ENCODE assay signal across 8 cellular contexts in genomic region chr18:61893304-61893970, GRCh38. TPM values are rescaled to one million over a fixed set of nuclear protein-coding genes. Genes with fewer than 3 reads are reported as not detected.
DNase-seq lines count a peak whose midpoint lies in the region; ATAC-seq and TF ChIP-seq lines count a peak whose summit lies in the region.

No MANE protein-coding gene starts in this region.

- peaks cover 11% of the 10 kb centered on the region for H3K36me3 ChIP-seq in IMR-90 (ENCODE audit: control insufficient read depth, insufficient read depth, low read length)
- H3K36me3 ChIP-seq in ectodermal cell (ENCODE audit: control insufficient read depth, insufficient read depth, low read length), result peaks cover 3% of the 10 kb centered on the region
- peaks cover 8 to 13% (median 8%) of the 10 kb centered on the region in 4 donors for H3K36me3 ChIP-seq in stomach

- dilution Hi-C loops in IMR-90 (cut with HindIII; ENCODE audit: low sequenced_read_pairs, unreplicated experiment), result no loop called here

- ATAC-seq in GM21515 (IDR thresholded peaks at IDR 0.05; ENCODE audit: unreplicated experiment) (peak; percentile 15), IMR-90 (ENCODE audit: low read depth) (peak; percentile 68), memory B cell (ENCODE audit: low read depth) (peak; percentile 14)

- H3K23ac ChIP-seq in IMR-90 (ENCODE audit: low read depth, low read length), result peak overlapping the region; percentile 84

- no TSS peak for BruUV-seq in IMR-90 (replicated peaks; lab: Mats Ljungman, UMichigan)

- peaks cover 3% of the 10 kb centered on the region for H4K20me1 ChIP-seq in IMR-90 (ENCODE audit: insufficient read depth, low read length)

- H4K5ac ChIP-seq in IMR-90 (ENCODE audit: low read depth, low read length), result peak overlapping the region; percentile 33

- H4K91ac ChIP-seq in IMR-90 (ENCODE audit: insufficient read depth, low read depth, low read length), result no peak overlapping the region; the same call in 1 of the 2 replicates

- H3K79me1 ChIP-seq in IMR-90 (ENCODE audit: low read depth in 1 of 2, low read length in 2 of 2), result peaks cover 8 to 39% of the 10 kb centered on the region in 2 experiments; a peak in 3 of 4 replicates

- no peak for TF ChIP-seq POLR2A in IMR-90 (IDR thresholded peaks at IDR 0.05; ENCODE audit: low read depth, low read length)
- no peak for TF ChIP-seq POLR2A in stomach (IDR thresholded peaks at IDR 0.05)

- CTCF ChIA-PET in IMR-90 (lab: Yijun Ruan, JAX), result interaction anchor here (0.6 to 1.1 kb wide), 6 partner anchors 36 to 311 kb away, joined by 3 to 4 read pairs (median 3); no protein-coding TSS in a partner anchor
- CTCF ChIA-PET in activated CD4-positive, alpha-beta T cell treated with anti-CD3 and anti-CD28 coated beads, Interleukin-2, amount 10 ng/mL, durations not matched to agents 7 days and 5 days (lab: Charles Lee), result interaction anchor here (1.0 kb wide), 1 partner anchor 10 kb away, joined by 4 read pairs; no protein-coding TSS in a partner anchor

- peak overlapping the region; percentile 95 for H3K4me3 ChIP-seq in IMR-90 (ENCODE audit: insufficient read depth, low read depth, low read length)
- H3K4me3 ChIP-seq in ectodermal cell (ENCODE audit: insufficient read depth, low read depth, low read length), result peak overlapping the region; percentile 68
- H3K4me3 ChIP-seq in stomach, result peak overlapping the region; percentile 65 to 95 (median 92)

- H3K14ac ChIP-seq in IMR-90 (replicated peaks; ENCODE audit: low read depth, low read length), result peak overlapping the region; percentile 75

- H3K4me1 Mint-ChIP-seq in activated CD4-positive, alpha-beta T cell treated with anti-CD3 and anti-CD28 coated beads, Interleukin-2, amount 10 ng/mL, durations not matched to agents 7 days and 5 days, result peaks cover 10% of the 10 kb centered on the region
- H3K4me1 Mint-ChIP-seq in memory B cell, result peaks cover 8% of the 10 kb centered on the region

- WGBS in IMR-90 (ENCODE audit: extremely low coverage in 2 of 2, insufficient read length in 1 of 2), 2 experiments, result no CpG with 5 or more reads among the region's 65 CpGs
- WGBS in ectodermal cell, 2 experiments, result 0% methylated on average over 65 of the region's 65 CpGs
- WGBS in stomach, 5 donors, result 0 to 1% (median 1%) methylated on average over 25 to 65 of the region's 65 CpGs

- H3K9ac ChIP-seq in IMR-90 (ENCODE audit: low read depth, low read length), result peak overlapping the region; percentile 85

- H3K9me3 Mint-ChIP-seq in activated CD4-positive, alpha-beta T cell treated with anti-CD3 and anti-CD28 coated beads, Interleukin-2, amount 10 ng/mL, durations not matched to agents 7 days and 5 days, result no peaks in the 10 kb centered on the region
- H3K9me3 Mint-ChIP-seq in memory B cell, result no peaks in the 10 kb centered on the region

- peak overlapping the region; percentile 99 for H3K4me2 ChIP-seq in IMR-90 (ENCODE audit: low read depth, low read length)

- POLR2A ChIA-PET in IMR-90 (lab: Charles Lee; ENCODE audit: unreplicated experiment), result interaction anchor here (0.5 to 0.6 kb wide), 2 partner anchors 256 to 382 kb away, joined by 3 to 8 read pairs; no protein-coding TSS in a partner anchor
- POLR2A ChIA-PET in activated CD4-positive, alpha-beta T cell treated with anti-CD3 and anti-CD28 coated beads, Interleukin-2, amount 10 ng/mL, durations not matched to agents 7 days and 5 days (lab: Charles Lee), result no interaction called here

- no peaks in the 10 kb centered on the region for H3K36me3 Mint-ChIP-seq in activated CD4-positive, alpha-beta T cell treated with anti-CD3 and anti-CD28 coated beads, Interleukin-2, amount 10 ng/mL, durations not matched to agents 7 days and 5 days (ENCODE audit: low read depth)
- H3K36me3 Mint-ChIP-seq in memory B cell, result no peaks in the 10 kb centered on the region

- H3K4me1 ChIP-seq in IMR-90 (ENCODE audit: control insufficient read depth, insufficient read depth, low read length) (peaks cover 7% of the 10 kb centered on the region), ectodermal cell (ENCODE audit: control insufficient read depth, insufficient read depth, low read length) (peaks cover 22% of the 10 kb centered on the region), stomach (peaks cover 17 to 61% (median 44%) of the 10 kb centered on the region in 4 donors)

- H4K8ac ChIP-seq in IMR-90 (ENCODE audit: low read depth in 2 of 2, low read length in 2 of 2), result peak overlapping the region; percentile 12 to 36; a peak in 1 of 4 replicates

- H3K56ac ChIP-seq in IMR-90 (ENCODE audit: extremely low read depth, insufficient read depth, low read length), result no peak overlapping the region

- H3K27me3 Mint-ChIP-seq in activated CD4-positive, alpha-beta T cell treated with anti-CD3 and anti-CD28 coated beads, Interleukin-2, amount 10 ng/mL, durations not matched to agents 7 days and 5 days, result peaks cover 60% of the 10 kb centered on the region
- peaks cover 23% of the 10 kb centered on the region for H3K27me3 Mint-ChIP-seq in memory B cell

- no peaks in the 10 kb centered on the region for H3K27me3 ChIP-seq in IMR-90 (ENCODE audit: control insufficient read depth, insufficient read depth, low read length)
- peaks cover 24% of the 10 kb centered on the region for H3K27me3 ChIP-seq in ectodermal cell (ENCODE audit: control insufficient read depth, insufficient read depth, low read length, poor library complexity, severe bottlenecking)
- peaks cover 0 to 29% (median 0%) of the 10 kb centered on the region in 3 donors for H3K27me3 ChIP-seq in stomach

- H2BK15ac ChIP-seq in IMR-90 (ENCODE audit: low read depth, low read length), result 0 out of 3 replicates have a peak overlapping the region, but pooled peaks have one; percentile 34

- in situ Hi-C loops in IMR-90 (cut with MboI; ENCODE audit: low sequenced_read_pairs), result loop anchor here (10.0 kb wide), 1 partner anchor 319 kb away; no protein-coding TSS in a partner anchor

- peak overlapping the region; percentile 57 for H2BK5ac ChIP-seq in IMR-90 (ENCODE audit: low read depth, low read length, poor library complexity, severe bottlenecking)

- peak overlapping the region; percentile 61 for H3K18ac ChIP-seq in IMR-90 (ENCODE audit: low read depth, low read length)

- H3K9me3 ChIP-seq in IMR-90 (ENCODE audit: control insufficient read depth, insufficient read depth, low read length) (no peaks in the 10 kb centered on the region), ectodermal cell (ENCODE audit: control insufficient read depth, low read length) (no peaks in the 10 kb centered on the region), stomach (no peaks in the 10 kb centered on the region)

- no peak overlapping the region for H2BK20ac ChIP-seq in IMR-90 (ENCODE audit: low read depth, low read length)

- H3K27ac Mint-ChIP-seq in activated CD4-positive, alpha-beta T cell treated with anti-CD3 and anti-CD28 coated beads, Interleukin-2, amount 10 ng/mL, durations not matched to agents 7 days and 5 days, result peak overlapping the region; percentile 65
- H3K27ac Mint-ChIP-seq in memory B cell, result no peak overlapping the region

- H3K4me3 Mint-ChIP-seq in activated CD4-positive, alpha-beta T cell treated with anti-CD3 and anti-CD28 coated beads, Interleukin-2, amount 10 ng/mL, durations not matched to agents 7 days and 5 days, result peak overlapping the region; percentile 77
- H3K4me3 Mint-ChIP-seq in memory B cell, result peak overlapping the region; percentile 79

- H2BK120ac ChIP-seq in IMR-90 (ENCODE audit: low read depth, low read length), result peak overlapping the region; percentile 53

- peak overlapping the region; percentile 87 for H2AFZ ChIP-seq in IMR-90 (replicated peaks; ENCODE audit: low read length, poor library complexity)

- TF ChIP-seq RAD21 in IMR-90 (IDR thresholded peaks at IDR 0.05; ENCODE audit: low read length), result peak; percentile 42

- TF ChIP-seq CTCF in IMR-90 (conservative IDR thresholded peaks at IDR 0.05; ENCODE audit: low read depth, low read length), result peak; percentile 33; the same call in 1 of the 2 replicates
- no peak for TF ChIP-seq CTCF in stomach (IDR thresholded peaks at IDR 0.05)

- H2AK5ac ChIP-seq in IMR-90 (ENCODE audit: low read depth, low read length), result peak overlapping the region; percentile 10

- DNase-seq in COLO668 (lab: John Stamatoyannopoulos, UW; ENCODE audit: unreplicated experiment) (peak; percentile 70), IMR-90 (peak; percentile 61), memory B cell (ENCODE audit: low spot score in 2 of 2) (peak in 1 of 2 donors; percentile 18), stomach (peak; percentile 52), KG1 (lab: John Stamatoyannopoulos, UW) (no peak)
- peak; percentile 13 for DNase-seq in activated CD4-positive, alpha-beta T cell treated with anti-CD3 and anti-CD28 coated beads, Interleukin-2, amount 10 ng/mL, durations not matched to agents 7 days and 5 days

- intact Hi-C loops in IMR-90 (cut with micrococcal nuclease), result loop anchor here (1.0 to 5.0 kb wide), 3 partner anchors 237 to 311 kb away; no protein-coding TSS in a partner anchor
- intact Hi-C loops in stomach (cut with DNase I; ENCODE audit: low total_unique reads), result loop anchor here (5.0 kb wide), 1 partner anchor 256 kb away; no protein-coding TSS in a partner anchor

- H3K9me1 ChIP-seq in IMR-90 (ENCODE audit: insufficient read depth, low read length), result no peaks in the 10 kb centered on the region; the same call in 1 of the 2 replicates

- peak overlapping the region; percentile 67 for H3K27ac ChIP-seq in IMR-90 (ENCODE audit: insufficient read depth, low read length)
- peak overlapping the region; percentile 39 for H3K27ac ChIP-seq in ectodermal cell (ENCODE audit: insufficient read depth, low read depth, low read length, poor library complexity, severe bottlenecking)
- peak overlapping the region; percentile 86 to 95 (median 94) for H3K27ac ChIP-seq in stomach

- peak overlapping the region; percentile 85 for H2AK9ac ChIP-seq in IMR-90 (replicated peaks; ENCODE audit: low read depth, low read length, poor library complexity)

- TF ChIP-seq EP300 in stomach (IDR thresholded peaks at IDR 0.05), result no peak

- peak overlapping the region; percentile 66 for H3K4ac ChIP-seq in IMR-90 (ENCODE audit: low read depth, low read length)

TF ChIP-seq in IMR-90, 13 proteins besides CTCF, POLR2A, EP300 and RAD21 (continues in another document):
- TF ChIP-seq MAFK (IDR thresholded peaks at IDR 0.05; ENCODE audit: low read depth, low read length) (no peak), RCOR1 (IDR thresholded peaks at IDR 0.05; ENCODE audit: insufficient replicate concordance, low read length) (peak; percentile 4), MXI1 (IDR thresholded peaks at IDR 0.05; ENCODE audit: borderline replicate concordance, low read depth, low read length) (peak; percentile 24; the same call in 1 of the 2 replicates)

RNA-seq across cellular contexts. Expression of gene RNF152, which starts 0.6 kb away (rescaled TPM):
- total RNA-seq in IMR-90 (2012; rRNA removed) (18.5 and 18.9 TPM in 2 replicates), stomach (10 to 100 TPM; 15.2 to 99.9 (median 55.2) TPM)
- polyA plus RNA-seq in IMR-90 (2012; rRNA removed) (7.5 and 8.3 TPM in 2 replicates), stomach (1 to 10 TPM; 1.4 to 7.3 (median 6.4) TPM)
- 3.1 and 9.0 TPM in 2 replicates for polyA plus RNA-seq in IMR-90 (2012; cell fraction: cytosol; rRNA removed)
- 5.7 and 10.6 TPM in 2 replicates for polyA plus RNA-seq in IMR-90 (2012; cell fraction: nucleus; rRNA removed; ENCODE audit: low replicate concordance)
- under 1 TPM; 0.17 to 0.50 TPM for total RNA-seq in activated CD4-positive, alpha-beta T cell treated with anti-CD3 and anti-CD28 coated beads, Interleukin-2, amount 10 ng/mL, durations not matched to agents 7 days and 5 days
- polyA plus RNA-seq in ectodermal cell (2013, experiment 1 of 4), result 9.0 TPM
- 6.7 TPM for polyA plus RNA-seq in ectodermal cell (2013, experiment 2 of 4)
- polyA plus RNA-seq in ectodermal cell (2013, experiment 3 of 4), result 5.6 TPM
- 4.2 TPM for polyA plus RNA-seq in ectodermal cell (2013, experiment 4 of 4)

Comparison
In these comparisons a context has a peak if more than half of its experiments do, and no peak if none do; other contexts are left out.
1. ATAC-seq: peak in every context shown above with its lines; median percentile 68 in IMR-90; 15 in GM21515; 14 in memory B cell.
2. H3K27ac ChIP-seq: peak in every context shown above with its lines; median percentile 94 in stomach; 67 in IMR-90; 39 in ectodermal cell.
3. RNA of gene RNF152, which starts 0.6 kb away (total RNA-seq): 15.2 to 99.9 TPM in stomach and 18.5 to 18.9 TPM in IMR-90; 0.17 to 0.50 TPM in activated CD4-positive, alpha-beta T cell treated with anti-CD3 and anti-CD28 coated beads, Interleukin-2, amount 10 ng/mL, durations not matched to agents 7 days and 5 days; every median in the first group is over 10 times any median in the second.
4. Peak in every context shown above with its lines, with median percentiles within 50 percentile points of each other: H3K4me3 ChIP-seq.